Comparison of ENCODE assay signal across 26 cellular contexts in genomic region chr10:97043563-97043855, GRCh38.
DNase-seq lines count a peak whose midpoint lies in the region; ATAC-seq and TF ChIP-seq lines count a peak whose summit lies in the region.
"Had no signal": no experiment of that assay in that cellular context is flagged by ENCODE, and none has a peak within 500 bp of the region (broad histone marks: within the 10 kb centered on the region; RNA-seq: fewer than 3 reads in every experiment).

No MANE protein-coding gene starts in this region.

- POLR2A ChIA-PET in activated naive CD8-positive, alpha-beta T cell treated with anti-CD3 and anti-CD28 coated beads, Interleukin-2, amount 10 ng/mL, durations not matched to agents 7 days and 5 days (lab: Charles Lee) = no interaction called here
- POLR2A ChIA-PET in IMR-90 (lab: Charles Lee; ENCODE audit: unreplicated experiment) = no interaction called here

- H4K91ac ChIP-seq in IMR-90 (ENCODE audit: insufficient read depth, low read depth, low read length) (no peak overlapping the region), neuronal stem cell (ENCODE audit: low read depth, low read length, poor library complexity) (no peak overlapping the region)

- no peak overlapping the region for H2BK12ac ChIP-seq in neuronal stem cell (ENCODE audit: low read length)

- in situ Hi-C loops in IMR-90 (cut with MboI; ENCODE audit: low sequenced_read_pairs) = no loop called here

- H3K4me3 ChIP-seq in IMR-90 (ENCODE audit: insufficient read depth, low read depth, low read length) (no peak overlapping the region), neuronal stem cell (ENCODE audit: low read length in 2 of 2) (no peak overlapping the region)
- H3K4me3 ChIP-seq: BLaER1, GM12878 had no signal

- H2BK120ac ChIP-seq in IMR-90 (ENCODE audit: low read depth, low read length) (no peak overlapping the region), neuronal stem cell (ENCODE audit: low read depth, low read length) (peak overlapping the region; percentile 13)

- H3K23ac ChIP-seq in IMR-90 (ENCODE audit: low read depth, low read length) (no peak overlapping the region), neuronal stem cell (ENCODE audit: low read depth, low read length, poor library complexity) (peak overlapping the region; percentile 8)

- H3K27ac ChIP-seq in IMR-90 (ENCODE audit: insufficient read depth, low read length) (no peak overlapping the region), neuronal stem cell (replicated peaks; ENCODE audit: low read length) (no peak overlapping the region)
- H3K27ac ChIP-seq: BLaER1 had no signal

- no peaks in the 10 kb centered on the region for H3K4me1 Mint-ChIP-seq in activated naive CD8-positive, alpha-beta T cell treated with anti-CD3 and anti-CD28 coated beads, Interleukin-2, amount 10 ng/mL, durations not matched to agents 7 days and 5 days
- H3K4me1 Mint-ChIP-seq in activated naive CD8-positive, alpha-beta T cell treated with anti-CD3 and anti-CD28 coated beads for 36 hours = no peaks in the 10 kb centered on the region
- H3K4me1 Mint-ChIP-seq in nephron progenitor cell = peaks cover 7% of the 10 kb centered on the region
- H3K4me1 Mint-ChIP-seq: CD4-positive, alpha-beta memory T cell; CD4-positive, CD25-positive, alpha-beta regulatory T cell; CD8-positive, alpha-beta memory T cell had no signal

- no peak for TF ChIP-seq RAD21 in IMR-90 (IDR thresholded peaks at IDR 0.05; ENCODE audit: low read length)

- H3K9ac ChIP-seq in IMR-90 (ENCODE audit: low read depth, low read length) = no peak overlapping the region
- H3K9ac ChIP-seq in neuronal stem cell (ENCODE audit: low read depth, low read length, poor library complexity) = no peak overlapping the region
- H3K9ac ChIP-seq: BLaER1 had no signal

- no peak overlapping the region for H4K8ac ChIP-seq in IMR-90 (ENCODE audit: low read depth in 2 of 2, low read length in 2 of 2)
- no peak overlapping the region for H4K8ac ChIP-seq in neuronal stem cell (ENCODE audit: low read depth, low read length)

- H2AK5ac ChIP-seq in IMR-90 (ENCODE audit: low read depth, low read length) (no peak overlapping the region), neuronal stem cell (ENCODE audit: low read depth, low read length) (no peak overlapping the region)

- TF ChIP-seq CTCF in IMR-90 (conservative IDR thresholded peaks at IDR 0.05; ENCODE audit: low read depth, low read length) = no peak
- TF ChIP-seq CTCF in nephron progenitor cell (IDR thresholded peaks at IDR 0.05) = no peak

- no TSS peak for BruUV-seq in IMR-90 (replicated peaks; lab: Mats Ljungman, UMichigan)

- TF ChIP-seq POLR2A in IMR-90 (IDR thresholded peaks at IDR 0.05; ENCODE audit: low read depth, low read length) = no peak

- H2BK15ac ChIP-seq in IMR-90 (ENCODE audit: low read depth, low read length) (no peak overlapping the region), neuronal stem cell (ENCODE audit: low read length) (no peak overlapping the region)

- H3K9me3 ChIP-seq in IMR-90 (ENCODE audit: control insufficient read depth, insufficient read depth, low read length) (0 out of 2 replicates have a peak, but pooled peaks cover 2% of the 10 kb centered on the region), neuronal stem cell (replicated peaks in 1 of 2; ENCODE audit: control insufficient read depth in 2 of 2, insufficient read depth in 1 of 2, low read depth in 1 of 2, low read length in 2 of 2) (peaks cover 2 to 3% of the 10 kb centered on the region in 2 donors)
- H3K9me3 ChIP-seq: BE2C, BLaER1 had no signal

- no peak overlapping the region for H3K4me3 Mint-ChIP-seq in activated naive CD8-positive, alpha-beta T cell treated with anti-CD3 and anti-CD28 coated beads, Interleukin-2, amount 10 ng/mL, durations not matched to agents 7 days and 5 days
- no peak overlapping the region for H3K4me3 Mint-ChIP-seq in activated naive CD8-positive, alpha-beta T cell treated with anti-CD3 and anti-CD28 coated beads for 36 hours
- no peak overlapping the region for H3K4me3 Mint-ChIP-seq in nephron progenitor cell
- H3K4me3 Mint-ChIP-seq: CD14-positive monocyte; CD4-positive, alpha-beta memory T cell; CD4-positive, CD25-positive, alpha-beta regulatory T cell; CD8-positive, alpha-beta memory T cell had no signal

- H3K4me1 ChIP-seq in IMR-90 (ENCODE audit: control insufficient read depth, insufficient read depth, low read length) (no peaks in the 10 kb centered on the region), neuronal stem cell (ENCODE audit: control insufficient read depth in 2 of 2, insufficient read depth in 1 of 2, low read depth in 1 of 2, low read length in 2 of 2) (peaks cover 3 to 7% of the 10 kb centered on the region in 2 donors)
- H3K4me1 ChIP-seq: BE2C, BLaER1 had no signal

- dilution Hi-C loops in IMR-90 (cut with HindIII; ENCODE audit: low sequenced_read_pairs, unreplicated experiment) = no loop called here

- CTCF ChIA-PET in IMR-90 (lab: Yijun Ruan, JAX) = interaction anchor here (0.7 kb wide), 1 partner anchor 52 kb away, joined by 3 read pairs; no protein-coding TSS in a partner anchor

- H3K27me3 ChIP-seq in IMR-90 (ENCODE audit: control insufficient read depth, insufficient read depth, low read length) = peaks cover 27% of the 10 kb centered on the region
- peaks cover 0 to 1% (median 0%) of the 10 kb centered on the region in 3 experiments for H3K27me3 ChIP-seq in neuronal stem cell (ENCODE audit: control insufficient read depth in 3 of 3, insufficient read depth in 3 of 3, low read depth in 1 of 3, low read length in 3 of 3)
- H3K27me3 ChIP-seq: BE2C, BLaER1 had no signal

- no peak overlapping the region for H3K56ac ChIP-seq in IMR-90 (ENCODE audit: extremely low read depth, insufficient read depth, low read length)

- H3K14ac ChIP-seq in IMR-90 (replicated peaks; ENCODE audit: low read depth, low read length) (no peak overlapping the region), neuronal stem cell (ENCODE audit: low read length) (no peak overlapping the region)

- H2AK9ac ChIP-seq in IMR-90 (replicated peaks; ENCODE audit: low read depth, low read length, poor library complexity) = peak overlapping the region; percentile 47

- H3K27ac Mint-ChIP-seq in activated naive CD8-positive, alpha-beta T cell treated with anti-CD3 and anti-CD28 coated beads, Interleukin-2, amount 10 ng/mL, durations not matched to agents 7 days and 5 days = no peak overlapping the region
- no peak overlapping the region for H3K27ac Mint-ChIP-seq in activated naive CD8-positive, alpha-beta T cell treated with anti-CD3 and anti-CD28 coated beads for 36 hours
- H3K27ac Mint-ChIP-seq in nephron progenitor cell = peak overlapping the region; percentile 81
- H3K27ac Mint-ChIP-seq: CD14-positive monocyte; CD4-positive, CD25-positive, alpha-beta regulatory T cell; CD8-positive, alpha-beta memory T cell had no signal

- 71% methylated on average over 13 of the region's 14 CpGs; no CpG with 5 or more reads in 1 of the 2 experiments for WGBS in IMR-90 (ENCODE audit: extremely low coverage in 2 of 2, insufficient read length in 1 of 2), 2 experiments
- no CpG with 5 or more reads among the region's 14 CpGs for WGBS in neuronal stem cell (ENCODE audit: extremely low coverage in 2 of 2, insufficient read length in 2 of 2, insufficient replicate concordance in 1 of 2), 2 donors

- H3K4ac ChIP-seq in IMR-90 (ENCODE audit: low read depth, low read length) (no peak overlapping the region), neuronal stem cell (ENCODE audit: low read length) (no peak overlapping the region)

- DNase-seq in activated naive CD8-positive, alpha-beta T cell treated with anti-CD3 and anti-CD28 coated beads, Interleukin-2, amount 10 ng/mL, durations not matched to agents 7 days and 5 days = peak; percentile 14
- DNase-seq in activated naive CD8-positive, alpha-beta T cell treated with anti-CD3 and anti-CD28 coated beads for 36 hours = no peak
- DNase-seq in IMR-90 (no peak), nephron progenitor cell (no peak), neuronal stem cell (ENCODE audit: low spot score) (no peak)
- DNase-seq in stimulated activated naive CD4-positive, alpha-beta T cell treated with Interleukin-2 at 50 U/mL for 16 hours (lab: John Stamatoyannopoulos, UW) = no peak
- DNase-seq in activated CD4-positive, alpha-beta T cell treated with anti-CD3 and anti-CD28 coated beads, Interleukin-2, amount 50 U/mL, for 4 hours = no peak
- DNase-seq: 8988T; ACHN; BE2C; C1 segment of cervical spinal cord; CD4-positive, alpha-beta memory T cell; CD4-positive, CD25-positive, alpha-beta regulatory T cell; CD8-positive, alpha-beta memory T cell; COR-L47; DMS 273 treated with DMSO at 0.1 percent for 48 hours; DMS153; DMS53; DMS79; DND-41; EL; GDM1 had no signal

- H4K20me1 ChIP-seq in IMR-90 (ENCODE audit: insufficient read depth, low read length) = no peaks in the 10 kb centered on the region; the same call in 1 of the 2 replicates
- H4K20me1 ChIP-seq: BLaER1 had no signal

- H4K5ac ChIP-seq in IMR-90 (ENCODE audit: low read depth, low read length) = no peak overlapping the region

- no peaks in the 10 kb centered on the region for H3K36me3 Mint-ChIP-seq in activated naive CD8-positive, alpha-beta T cell treated with anti-CD3 and anti-CD28 coated beads, Interleukin-2, amount 10 ng/mL, durations not matched to agents 7 days and 5 days
- H3K36me3 Mint-ChIP-seq in activated naive CD8-positive, alpha-beta T cell treated with anti-CD3 and anti-CD28 coated beads for 36 hours = no peaks in the 10 kb centered on the region
- no peaks in the 10 kb centered on the region for H3K36me3 Mint-ChIP-seq in nephron progenitor cell (ENCODE audit: low read depth)
- H3K36me3 Mint-ChIP-seq: CD14-positive monocyte; CD4-positive, alpha-beta memory T cell; CD4-positive, CD25-positive, alpha-beta regulatory T cell; CD8-positive, alpha-beta memory T cell had no signal

- H3K36me3 ChIP-seq in IMR-90 (ENCODE audit: control insufficient read depth, insufficient read depth, low read length) (no peaks in the 10 kb centered on the region), neuronal stem cell (replicated peaks in 1 of 2; ENCODE audit: control insufficient read depth in 2 of 2, insufficient read depth in 2 of 2, low read length in 2 of 2) (no peaks in the 10 kb centered on the region)
- H3K36me3 ChIP-seq: BE2C, BLaER1 had no signal

- H3K27me3 Mint-ChIP-seq in activated naive CD8-positive, alpha-beta T cell treated with anti-CD3 and anti-CD28 coated beads, Interleukin-2, amount 10 ng/mL, durations not matched to agents 7 days and 5 days = peaks cover 3% of the 10 kb centered on the region
- peaks cover 2% of the 10 kb centered on the region for H3K27me3 Mint-ChIP-seq in activated naive CD8-positive, alpha-beta T cell treated with anti-CD3 and anti-CD28 coated beads for 36 hours
- H3K27me3 Mint-ChIP-seq in nephron progenitor cell (ENCODE audit: low read depth, poor library complexity) = peaks cover 12% of the 10 kb centered on the region

- intact Hi-C loops in IMR-90 (cut with micrococcal nuclease) = no loop called here

- no peaks in the 10 kb centered on the region for H3K9me1 ChIP-seq in IMR-90 (ENCODE audit: insufficient read depth, low read length)

- no peak for ATAC-seq in activated naive CD8-positive, alpha-beta T cell treated with anti-CD3 and anti-CD28 coated beads, Interleukin-2, amount 10 ng/mL, durations not matched to agents 7 days and 5 days (ENCODE audit: low read depth)
- ATAC-seq in IMR-90 (ENCODE audit: low read depth) (no peak), GM21367 (IDR thresholded peaks at IDR 0.05; ENCODE audit: unreplicated experiment) (no peak)
- ATAC-seq: GM12878 had no signal

- H3K4me2 ChIP-seq in IMR-90 (ENCODE audit: low read depth, low read length) (no peak overlapping the region), neuronal stem cell (ENCODE audit: insufficient read depth, low read length, poor library complexity, severe bottlenecking) (no peak overlapping the region)
- H3K4me2 ChIP-seq: BLaER1 had no signal

- H2BK5ac ChIP-seq in IMR-90 (ENCODE audit: low read depth, low read length, poor library complexity, severe bottlenecking) (no peak overlapping the region), neuronal stem cell (ENCODE audit: low read length) (peak overlapping the region; percentile 61)

- H3K18ac ChIP-seq in IMR-90 (ENCODE audit: low read depth, low read length) (no peak overlapping the region), neuronal stem cell (ENCODE audit: low read length) (no peak overlapping the region)

- no peak overlapping the region for H2AFZ ChIP-seq in IMR-90 (replicated peaks; ENCODE audit: low read length, poor library complexity)
- no peak overlapping the region for H2AFZ ChIP-seq in neuronal stem cell (ENCODE audit: low read length)

- H3K79me1 ChIP-seq in IMR-90 (ENCODE audit: low read depth in 1 of 2, low read length in 2 of 2) (no peaks in the 10 kb centered on the region), neuronal stem cell (ENCODE audit: low read depth, low read length) (no peaks in the 10 kb centered on the region)

- no peak overlapping the region for H2BK20ac ChIP-seq in IMR-90 (ENCODE audit: low read depth, low read length)

- H3K9me3 Mint-ChIP-seq in activated naive CD8-positive, alpha-beta T cell treated with anti-CD3 and anti-CD28 coated beads, Interleukin-2, amount 10 ng/mL, durations not matched to agents 7 days and 5 days = no peaks in the 10 kb centered on the region
- H3K9me3 Mint-ChIP-seq in activated naive CD8-positive, alpha-beta T cell treated with anti-CD3 and anti-CD28 coated beads for 36 hours = no peaks in the 10 kb centered on the region
- no peaks in the 10 kb centered on the region for H3K9me3 Mint-ChIP-seq in nephron progenitor cell
- H3K9me3 Mint-ChIP-seq: CD4-positive, alpha-beta memory T cell; CD8-positive, alpha-beta memory T cell had no signal
